In the genomic region with DNA sequence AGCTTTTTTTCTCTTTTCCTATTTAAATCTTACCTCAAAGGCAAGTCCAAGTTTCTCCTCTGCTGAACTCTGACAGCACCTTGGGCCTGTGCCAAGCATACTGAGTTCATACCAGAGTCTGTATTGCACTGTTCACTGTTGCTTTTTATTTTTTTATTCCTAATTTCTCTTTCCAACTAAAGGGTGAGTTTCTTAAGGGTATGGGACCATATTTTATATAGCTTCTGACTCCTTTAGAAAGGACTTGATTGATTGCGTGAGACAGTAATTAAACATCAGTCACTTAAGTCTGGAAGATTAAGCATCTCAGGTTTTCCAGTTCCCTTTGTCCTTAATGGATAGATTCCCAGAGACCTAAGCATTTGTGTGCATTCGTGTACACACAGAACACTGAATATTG, we compare ENCODE assay signal across 11 cellular contexts.
DNase-seq lines count a peak whose midpoint lies in the region; ATAC-seq, FAIRE-seq and TF ChIP-seq lines count a peak whose summit lies in the region.
"Had no signal": no experiment of that assay in that cellular context is flagged by ENCODE, and none has a peak within 500 bp of the region (broad histone marks: within the 10 kb centered on the region; RNA-seq: fewer than 3 reads in every experiment).

No MANE protein-coding gene starts in this region.

- H3K27ac ChIP-seq in BLaER1 treated with 17β-estradiol and CSF1 and Interleukin-3, amounts not matched to agents 10 nM and 100 nM = peak overlapping the region in 7 of 11 experiments; percentile 56 to 78 (median 66); a peak in 13 of 22 replicates
- no peak overlapping the region for H3K27ac ChIP-seq in Peyer's patch

- H3K4me2 ChIP-seq in BLaER1 treated with 17β-estradiol and CSF1 and Interleukin-3, amounts not matched to agents 10 nM and 100 nM = peak overlapping the region; percentile 28 to 78 (median 67); a peak in 19 of 22 replicates

- no peak for FAIRE-seq in HTR-8/SVneo (lab: Jason Lieb, UNC)
- FAIRE-seq: G401.6 had no signal

- no peaks in the 10 kb centered on the region for H4K20me1 ChIP-seq in BLaER1 treated with 17β-estradiol and CSF1 and Interleukin-3, amounts not matched to agents 10 nM and 100 nM

- POLR2A ChIA-PET in WTC11 (lab: Charles Lee) = no interaction called here

- TF ChIP-seq CTCF in Peyer's patch (IDR thresholded peaks at IDR 0.05) (no peak), fibroblast of the aortic adventitia (IDR thresholded peaks at IDR 0.05; ENCODE audit: insufficient read depth, low read length) (no peak), osteocyte (IDR thresholded peaks at IDR 0.05) (no peak), WTC11 (IDR thresholded peaks at IDR 0.05) (no peak)

- DNase-seq in Peyer's patch (peak in 2 of 3 donors; percentile 25 to 61), fibroblast of the aortic adventitia (ENCODE audit: low read depth) (peak; percentile 80), osteocyte (ENCODE audit: extremely low spot score, unreplicated experiment) (no peak), WTC11 (ENCODE audit: low spot score) (no peak), HTR-8/SVneo (ENCODE audit: insufficient read length, low spot score) (no peak)
- DNase-seq: NCI-H1694 had no signal

- H3K36me3 ChIP-seq in BLaER1 treated with 17β-estradiol and CSF1 and Interleukin-3, amounts not matched to agents 10 nM and 100 nM = no peaks in the 10 kb centered on the region; a peak in 1 of 22 replicates
- no peaks in the 10 kb centered on the region for H3K36me3 ChIP-seq in Peyer's patch

- CTCF ChIA-PET in WTC11 (lab: Charles Lee) = interaction anchor here (0.9 kb wide), 1 partner anchor 24 kb away, joined by 3 read pairs; no protein-coding TSS in a partner anchor

- peaks cover 0 to 10% (median 0%) of the 10 kb centered on the region in 11 experiments; a peak in 5 of 22 replicates for H3K9me3 ChIP-seq in BLaER1 treated with 17β-estradiol and CSF1 and Interleukin-3, amounts not matched to agents 10 nM and 100 nM (replicated peaks in 1 of 11)
- H3K9me3 ChIP-seq in Peyer's patch = no peaks in the 10 kb centered on the region

- ATAC-seq in WTC11 (no peak), HG03442 (IDR thresholded peaks at IDR 0.05; ENCODE audit: unreplicated experiment) (no peak), GM18909 (IDR thresholded peaks at IDR 0.05; ENCODE audit: poor library complexity, unreplicated experiment) (no peak)
- ATAC-seq: HCT116 had no signal

- H3K4me1 Mint-ChIP-seq in osteocyte (ENCODE audit: unreplicated experiment) = peaks cover 45% of the 10 kb centered on the region
- H3K4me1 Mint-ChIP-seq in WTC11 = peaks cover 77% of the 10 kb centered on the region

- H3K4me3 Mint-ChIP-seq in osteocyte (ENCODE audit: unreplicated experiment) (no peak overlapping the region), WTC11 (no peak overlapping the region)

- no peaks in the 10 kb centered on the region for H3K36me3 Mint-ChIP-seq in osteocyte (ENCODE audit: unreplicated experiment)
- H3K36me3 Mint-ChIP-seq in WTC11 = no peaks in the 10 kb centered on the region; the same call in 1 of the 2 replicates

- H3K4me1 ChIP-seq in BLaER1 treated with 17β-estradiol and CSF1 and Interleukin-3, amounts not matched to agents 10 nM and 100 nM = peaks cover 15 to 35% (median 26%) of the 10 kb centered on the region in 10 experiments
- peaks cover 0 to 11% (median 0%) of the 10 kb centered on the region in 4 donors for H3K4me1 ChIP-seq in Peyer's patch

- no peak overlapping the region for H3K9ac ChIP-seq in BLaER1 treated with 17β-estradiol and CSF1 and Interleukin-3, amounts not matched to agents 10 nM and 100 nM

- H3K27me3 ChIP-seq in BLaER1 treated with 17β-estradiol and CSF1 and Interleukin-3, amounts not matched to agents 10 nM and 100 nM = no peaks in the 10 kb centered on the region
- no peaks in the 10 kb centered on the region for H3K27me3 ChIP-seq in Peyer's patch

- peak overlapping the region; percentile 86 for H3K27ac Mint-ChIP-seq in osteocyte (ENCODE audit: unreplicated experiment)
- no peak overlapping the region for H3K27ac Mint-ChIP-seq in WTC11

- TF ChIP-seq POLR2A in Peyer's patch (IDR thresholded peaks at IDR 0.05) = no peak

- H3K9me3 Mint-ChIP-seq in osteocyte (ENCODE audit: unreplicated experiment) (no peaks in the 10 kb centered on the region), WTC11 (0 out of 2 replicates have a peak, but pooled peaks cover under 1% of the 10 kb centered on the region)

- no peak overlapping the region for H3K4me3 ChIP-seq in BLaER1 treated with 17β-estradiol and CSF1 and Interleukin-3, amounts not matched to agents 10 nM and 100 nM
- H3K4me3 ChIP-seq in Peyer's patch = no peak overlapping the region
- peak overlapping the region; percentile 29 for H3K4me3 ChIP-seq in fibroblast of the aortic adventitia (ENCODE audit: low read depth, low read length)

- H3K27me3 Mint-ChIP-seq in osteocyte (ENCODE audit: unreplicated experiment) (no peaks in the 10 kb centered on the region), WTC11 (ENCODE audit: low read depth) (no peaks in the 10 kb centered on the region)

TF ChIP-seq in WTC11, 78 proteins besides CTCF, POLR2A, EP300 and RAD21:
- TF ChIP-seq, protein P1, sequence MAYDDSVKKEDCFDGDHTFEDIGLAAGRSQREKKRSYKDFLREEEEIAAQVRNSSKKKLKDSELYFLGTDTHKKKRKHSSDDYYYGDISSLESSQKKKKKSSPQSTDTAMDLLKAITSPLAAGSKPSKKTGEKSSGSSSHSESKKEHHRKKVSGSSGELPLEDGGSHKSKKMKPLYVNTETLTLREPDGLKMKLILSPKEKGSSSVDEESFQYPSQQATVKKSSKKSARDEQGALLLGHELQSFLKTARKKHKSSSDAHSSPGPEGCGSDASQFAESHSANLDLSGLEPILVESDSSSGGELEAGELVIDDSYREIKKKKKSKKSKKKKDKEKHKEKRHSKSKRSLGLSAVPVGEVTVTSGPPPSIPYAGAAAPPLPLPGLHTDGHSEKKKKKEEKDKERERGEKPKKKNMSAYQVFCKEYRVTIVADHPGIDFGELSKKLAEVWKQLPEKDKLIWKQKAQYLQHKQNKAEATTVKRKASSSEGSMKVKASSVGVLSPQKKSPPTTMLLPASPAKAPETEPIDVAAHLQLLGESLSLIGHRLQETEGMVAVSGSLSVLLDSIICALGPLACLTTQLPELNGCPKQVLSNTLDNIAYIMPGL (CRISPR knock-in tag; IDR thresholded peaks at IDR 0.05) = no peak
- TF ChIP-seq ELF4 (CRISPR knock-in tag; IDR thresholded peaks at IDR 0.05; ENCODE audit: low read depth) = no peak
- TF ChIP-seq SOX15 (CRISPR knock-in tag; IDR thresholded peaks at IDR 0.05) = no peak
- no peak for TF ChIP-seq NFYB (CRISPR knock-in tag; conservative IDR thresholded peaks at IDR 0.05; ENCODE audit: low read depth)
- no peak for TF ChIP-seq NR2C2 (CRISPR knock-in tag; IDR thresholded peaks at IDR 0.05)
- TF ChIP-seq, protein P2, sequence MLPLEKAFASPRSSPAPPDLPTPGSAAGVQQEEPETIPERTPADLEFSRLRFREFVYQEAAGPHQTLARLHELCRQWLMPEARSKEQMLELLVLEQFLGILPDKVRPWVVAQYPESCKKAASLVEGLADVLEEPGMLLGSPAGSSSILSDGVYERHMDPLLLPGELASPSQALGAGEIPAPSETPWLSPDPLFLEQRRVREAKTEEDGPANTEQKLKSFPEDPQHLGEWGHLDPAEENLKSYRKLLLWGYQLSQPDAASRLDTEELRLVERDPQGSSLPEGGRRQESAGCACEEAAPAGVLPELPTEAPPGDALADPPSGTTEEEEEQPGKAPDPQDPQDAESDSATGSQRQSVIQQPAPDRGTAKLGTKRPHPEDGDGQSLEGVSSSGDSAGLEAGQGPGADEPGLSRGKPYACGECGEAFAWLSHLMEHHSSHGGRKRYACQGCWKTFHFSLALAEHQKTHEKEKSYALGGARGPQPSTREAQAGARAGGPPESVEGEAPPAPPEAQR (CRISPR knock-in tag; IDR thresholded peaks at IDR 0.05) = no peak
- TF ChIP-seq ZBTB21 (CRISPR knock-in tag; IDR thresholded peaks at IDR 0.05; ENCODE audit: borderline replicate concordance) = no peak
- TF ChIP-seq, protein P3, sequence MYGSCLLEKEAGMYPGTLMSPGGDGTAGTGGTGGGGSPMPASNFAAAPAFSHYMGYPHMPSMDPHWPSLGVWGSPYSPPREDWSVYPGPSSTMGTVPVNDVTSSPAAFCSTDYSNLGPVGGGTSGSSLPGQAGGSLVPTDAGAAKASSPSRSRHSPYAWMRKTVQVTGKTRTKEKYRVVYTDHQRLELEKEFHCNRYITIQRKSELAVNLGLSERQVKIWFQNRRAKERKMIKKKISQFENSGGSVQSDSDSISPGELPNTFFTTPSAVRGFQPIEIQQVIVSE (CRISPR knock-in tag; IDR thresholded peaks at IDR 0.05; ENCODE audit: borderline replicate concordance) = no peak
- TF ChIP-seq ZNF423 (CRISPR knock-in tag; IDR thresholded peaks at IDR 0.05) = no peak
- no peak for TF ChIP-seq NFE2L1 (CRISPR knock-in tag; IDR thresholded peaks at IDR 0.05)
- TF ChIP-seq SMAD4 (CRISPR knock-in tag; IDR thresholded peaks at IDR 0.05) = no peak
- no peak for TF ChIP-seq RELA (CRISPR knock-in tag; IDR thresholded peaks at IDR 0.05; ENCODE audit: borderline replicate concordance)
- no peak for TF ChIP-seq ZNF671 (CRISPR knock-in tag; IDR thresholded peaks at IDR 0.05)
- TF ChIP-seq, protein P4, sequence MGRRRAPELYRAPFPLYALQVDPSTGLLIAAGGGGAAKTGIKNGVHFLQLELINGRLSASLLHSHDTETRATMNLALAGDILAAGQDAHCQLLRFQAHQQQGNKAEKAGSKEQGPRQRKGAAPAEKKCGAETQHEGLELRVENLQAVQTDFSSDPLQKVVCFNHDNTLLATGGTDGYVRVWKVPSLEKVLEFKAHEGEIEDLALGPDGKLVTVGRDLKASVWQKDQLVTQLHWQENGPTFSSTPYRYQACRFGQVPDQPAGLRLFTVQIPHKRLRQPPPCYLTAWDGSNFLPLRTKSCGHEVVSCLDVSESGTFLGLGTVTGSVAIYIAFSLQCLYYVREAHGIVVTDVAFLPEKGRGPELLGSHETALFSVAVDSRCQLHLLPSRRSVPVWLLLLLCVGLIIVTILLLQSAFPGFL (CRISPR knock-in tag; IDR thresholded peaks at IDR 0.05; ENCODE audit: borderline replicate concordance) = no peak
- no peak for TF ChIP-seq ZNF317 (CRISPR knock-in tag; IDR thresholded peaks at IDR 0.05; ENCODE audit: borderline replicate concordance, low read depth)
- TF ChIP-seq TEAD1 (CRISPR knock-in tag; IDR thresholded peaks at IDR 0.05) = no peak
- TF ChIP-seq, protein P5, sequence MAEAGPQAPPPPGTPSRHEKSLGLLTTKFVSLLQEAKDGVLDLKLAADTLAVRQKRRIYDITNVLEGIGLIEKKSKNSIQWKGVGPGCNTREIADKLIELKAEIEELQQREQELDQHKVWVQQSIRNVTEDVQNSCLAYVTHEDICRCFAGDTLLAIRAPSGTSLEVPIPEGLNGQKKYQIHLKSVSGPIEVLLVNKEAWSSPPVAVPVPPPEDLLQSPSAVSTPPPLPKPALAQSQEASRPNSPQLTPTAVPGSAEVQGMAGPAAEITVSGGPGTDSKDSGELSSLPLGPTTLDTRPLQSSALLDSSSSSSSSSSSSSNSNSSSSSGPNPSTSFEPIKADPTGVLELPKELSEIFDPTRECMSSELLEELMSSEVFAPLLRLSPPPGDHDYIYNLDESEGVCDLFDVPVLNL (CRISPR knock-in tag; IDR thresholded peaks at IDR 0.05; ENCODE audit: borderline replicate concordance, low read depth) = no peak

Comparison
In these comparisons a context has a peak if more than half of its experiments do, and no peak if none do; other contexts are left out.
1. H3K27ac ChIP-seq: peak in BLaER1 treated with 17β-estradiol and CSF1 and Interleukin-3, amounts not matched to agents 10 nM and 100 nM (7 of 11); none in Peyer's patch (0 of 4).
2. DNase-seq: peak in Peyer's patch (2 of 3) and fibroblast of the aortic adventitia (single experiment); none in osteocyte (single experiment), WTC11 (single experiment) and HTR-8/SVneo (single experiment).